In the genomic region with DNA sequence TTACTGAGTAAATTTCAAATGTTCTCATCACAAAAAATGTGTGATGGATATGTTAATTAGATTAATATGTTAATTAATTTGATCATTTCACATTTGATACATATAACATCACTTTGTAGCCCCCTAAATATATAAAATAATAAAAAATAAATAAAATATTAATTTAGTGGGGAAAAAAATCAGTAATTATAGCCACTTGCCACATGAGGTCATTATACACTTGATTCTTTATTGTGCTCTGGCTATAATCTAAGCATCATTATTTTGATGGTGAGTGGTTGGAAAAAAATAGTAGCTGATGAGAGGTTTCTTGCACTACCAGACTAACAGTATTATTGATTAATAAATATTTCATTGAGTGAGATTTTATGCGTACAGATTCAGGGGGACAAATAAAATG, we compare ENCODE assay signal across 21 cellular contexts. TPM values are rescaled to one million over a fixed set of nuclear protein-coding genes. Genes with fewer than 3 reads are reported as not detected.
DNase-seq lines count a peak whose midpoint lies in the region; ATAC-seq, FAIRE-seq and TF ChIP-seq lines count a peak whose summit lies in the region.
"Had no signal": no experiment of that assay in that cellular context is flagged by ENCODE, and none has a peak within 500 bp of the region (broad histone marks: within the 10 kb centered on the region; RNA-seq: fewer than 3 reads in every experiment).

No MANE protein-coding gene starts in this region.

- no peak overlapping the region for H3K27ac ChIP-seq in foreskin keratinocyte
- H3K27ac ChIP-seq: thoracic aorta had no signal

- no peaks in the 10 kb centered on the region for H3K4me1 Mint-ChIP-seq in osteocyte (ENCODE audit: unreplicated experiment)
- H3K4me1 Mint-ChIP-seq: central memory CD8-positive, alpha-beta T cell had no signal

- H3K9me3 Mint-ChIP-seq in osteocyte (ENCODE audit: unreplicated experiment), result no peaks in the 10 kb centered on the region
- H3K9me3 Mint-ChIP-seq: central memory CD8-positive, alpha-beta T cell had no signal

- H3K4me3 Mint-ChIP-seq in osteocyte (ENCODE audit: unreplicated experiment), result no peak overlapping the region
- H3K4me3 Mint-ChIP-seq: central memory CD8-positive, alpha-beta T cell had no signal

- TF ChIP-seq CTCF in foreskin keratinocyte (conservative IDR thresholded peaks at IDR 0.05) (peak; percentile 32), osteocyte (IDR thresholded peaks at IDR 0.05) (no peak)

- H3K27me3 ChIP-seq in foreskin keratinocyte, result no peaks in the 10 kb centered on the region
- H3K27me3 ChIP-seq: BE2C had no signal

- ATAC-seq in foreskin keratinocyte, result no peak
- ATAC-seq: esophagus mucosa, left colon had no signal

- DNase-seq in AG08395 (ENCODE audit: low spot score) (peak; percentile 11), ELR (ENCODE audit: low read depth) (peak; percentile 47), RCC 7860 (ENCODE audit: low spot score) (no peak), foreskin keratinocyte (no peak), osteocyte (ENCODE audit: extremely low spot score, unreplicated experiment) (no peak), NCI-H510A (lab: John Stamatoyannopoulos, UW) (no peak), occipital lobe (lab: John Stamatoyannopoulos, UW) (no peak)
- DNase-seq: activated naive CD4-positive, alpha-beta T cell; BE2C; Caco-2; effector CD4-positive, alpha-beta T cell; GF-D8; left colon; midbrain; NCI-H2029; Right ventricle myocardium superior had no signal

- H3K36me3 Mint-ChIP-seq in osteocyte (ENCODE audit: unreplicated experiment), result no peaks in the 10 kb centered on the region

- H3K27me3 Mint-ChIP-seq in osteocyte (ENCODE audit: unreplicated experiment), result no peaks in the 10 kb centered on the region
- H3K27me3 Mint-ChIP-seq: central memory CD8-positive, alpha-beta T cell had no signal

- no peaks in the 10 kb centered on the region for H3K4me1 ChIP-seq in foreskin keratinocyte
- H3K4me1 ChIP-seq: BE2C, Caco-2, HAP-1 had no signal

- peak; percentile 14 for FAIRE-seq in RCC 7860 (lab: Jason Lieb, UNC)
- FAIRE-seq: GM19239 had no signal

- H3K27ac Mint-ChIP-seq in osteocyte (ENCODE audit: unreplicated experiment), result no peak overlapping the region

RNA-seq across cellular contexts. Expression of a gene that starts 57.4 kb away (rescaled TPM):
- total RNA-seq in foreskin keratinocyte, result 20.4 and 20.8 TPM in 2 replicates
- polyA plus RNA-seq in foreskin keratinocyte, result 7.9 and 9.9 TPM in 2 replicates
- total RNA-seq in osteocyte, result 15.8 and 16.7 TPM in 2 replicates
- 125 TPM for total RNA-seq in occipital lobe

Comparison
In these comparisons a context has a peak if more than half of its experiments do, and no peak if none do; other contexts are left out.
1. DNase-seq: peak in AG08395 (single experiment) and ELR (single experiment); none in RCC 7860 (single experiment), foreskin keratinocyte (0 of 2), osteocyte (single experiment), NCI-H510A (single experiment) and occipital lobe (single experiment).